ENCODE assay signal across 8 cellular contexts in the genomic region with DNA sequence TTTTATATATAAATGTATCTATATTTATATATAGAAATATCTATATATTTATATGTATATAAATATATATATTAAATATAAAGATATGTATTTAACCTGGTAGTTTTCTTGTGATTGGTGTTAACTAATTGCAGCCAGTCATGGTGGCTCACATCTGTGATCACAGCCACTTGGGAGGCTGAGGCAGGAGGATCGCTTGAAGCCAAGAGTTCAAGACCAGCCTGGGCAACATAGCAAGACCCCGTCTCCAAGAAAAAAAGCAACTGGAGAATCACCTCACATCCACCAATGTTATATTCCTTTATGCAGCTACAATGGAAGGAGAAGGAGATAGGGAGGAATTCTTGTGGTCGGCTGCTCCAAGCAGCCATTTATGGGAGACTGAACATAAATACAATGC.
"Had no signal": no experiment of that assay in that cellular context is flagged by ENCODE, and none has a peak within 500 bp of the region (broad histone marks: within the 10 kb centered on the region; RNA-seq: fewer than 3 reads in every experiment).

No MANE protein-coding gene starts in this region.

- ATAC-seq: HCT116, HepG2 had no signal

- H3K9me3 ChIP-seq: HAP-1 had no signal

- H3K4me3 ChIP-seq: GM23248, HAP-1 had no signal

- H3K9ac ChIP-seq: GM23248 had no signal

- H3K36me3 ChIP-seq: HAP-1 had no signal

- H2AFZ ChIP-seq: GM23248 had no signal

- FAIRE-seq: HepG2 had no signal

- DNase-seq: GM23248, GOT3, H7, HFFc6 had no signal

- H3K27ac ChIP-seq: GM23248, HL-60 had no signal
